11 cellular contexts compared by ENCODE assay signal in the genomic region with DNA sequence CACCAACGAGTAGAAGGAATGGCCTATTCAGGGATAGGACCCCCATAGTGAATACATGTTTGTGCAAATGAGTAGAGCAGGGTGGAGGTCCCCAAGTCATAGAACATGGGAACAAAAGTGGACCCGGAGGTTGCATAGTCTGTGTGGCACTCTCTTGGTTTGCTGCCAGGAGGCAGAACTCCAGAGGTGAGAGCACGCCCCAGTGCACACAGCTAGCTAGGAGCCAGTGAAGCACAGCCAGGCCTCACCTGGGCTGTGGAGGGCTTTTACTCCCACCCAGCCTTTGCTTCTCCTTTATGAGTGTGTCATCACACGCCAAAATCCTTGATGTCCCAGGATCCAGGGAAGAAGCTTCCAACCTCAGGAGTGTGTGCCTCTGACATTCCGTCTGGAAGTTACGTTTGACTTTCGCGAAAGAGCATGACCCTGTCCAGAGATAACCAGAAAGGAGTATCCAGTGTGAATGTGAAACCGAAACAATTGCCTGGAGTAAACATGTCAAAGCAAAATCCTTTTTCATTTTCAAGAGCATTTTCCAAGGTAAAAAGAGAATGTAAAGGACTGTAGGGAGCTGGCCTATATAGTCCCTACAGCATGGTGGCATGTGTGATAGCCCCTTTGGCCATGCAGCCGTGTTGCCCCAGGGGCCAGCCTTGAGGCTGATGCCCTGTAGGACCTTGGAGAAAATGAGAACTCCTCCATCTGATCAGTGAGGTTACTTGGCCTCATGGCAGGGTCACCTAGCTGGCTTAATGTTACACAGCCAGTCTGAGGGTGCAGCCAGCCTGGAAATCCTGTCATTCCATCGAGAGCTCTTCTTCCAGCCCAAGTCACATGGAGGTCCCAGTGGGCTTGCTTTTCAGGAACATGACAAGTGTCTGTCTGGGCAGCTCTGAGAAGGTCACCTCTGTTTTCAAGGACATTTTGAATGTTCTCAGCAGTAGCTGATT. TPM values are rescaled to one million over a fixed set of nuclear protein-coding genes. Genes with fewer than 3 reads are reported as not detected.
DNase-seq lines count a peak whose midpoint lies in the region; ATAC-seq, FAIRE-seq and TF ChIP-seq lines count a peak whose summit lies in the region.
"Had no signal": no experiment of that assay in that cellular context is flagged by ENCODE, and none has a peak within 500 bp of the region (broad histone marks: within the 10 kb centered on the region; RNA-seq: fewer than 3 reads in every experiment).

No MANE protein-coding gene starts in this region.

- H3K27me3 ChIP-seq in sigmoid colon = no peaks in the 10 kb centered on the region

- no peak for TF ChIP-seq EP300 in sigmoid colon (IDR thresholded peaks at IDR 0.05)

- H3K4me3 ChIP-seq in sigmoid colon = no peak overlapping the region
- H3K4me3 ChIP-seq: SK-N-MC had no signal

- H3K27ac ChIP-seq in sigmoid colon = peak overlapping the region in 3 of 4 donors; percentile 12 to 93 (median 37)
- H3K27ac ChIP-seq: epithelial cell of prostate, SK-N-MC had no signal

- peaks cover 0 to 78% (median 57%) of the 10 kb centered on the region in 4 donors for H3K4me1 ChIP-seq in sigmoid colon

- DNase-seq in DMS79 treated with DMSO at 0.1 percent for 48 hours (lab: John Stamatoyannopoulos, UW) (peak; percentile 50), OCI-M1 (lab: John Stamatoyannopoulos, UW) (peak; percentile 9), immature natural killer cell (no peak), sigmoid colon (no peak), GM19239 (ENCODE audit: insufficient read length, low spot score) (no peak), mucosa of gallbladder (ENCODE audit: low spot score) (no peak)
- DNase-seq: NCI-H146, NCI-H82 had no signal

- peak overlapping the region; percentile 54 to 100 (median 97) for H3K4me3 Mint-ChIP-seq in immature natural killer cell

- no peaks in the 10 kb centered on the region for H3K27me3 Mint-ChIP-seq in immature natural killer cell (ENCODE audit: low read depth in 3 of 3)

- peak overlapping the region; percentile 73 to 96 (median 92) for H3K27ac Mint-ChIP-seq in immature natural killer cell

- peaks cover 12 to 40% (median 29%) of the 10 kb centered on the region in 3 donors for H3K36me3 Mint-ChIP-seq in immature natural killer cell

- FAIRE-seq in GM19239 (lab: Jason Lieb, UNC) = no peak

- no peaks in the 10 kb centered on the region for H3K9me3 Mint-ChIP-seq in immature natural killer cell

- no peak for ATAC-seq in GM21825 (IDR thresholded peaks at IDR 0.05; ENCODE audit: unreplicated experiment)

- intact Hi-C loops in sigmoid colon (cut with DNase I) = no loop called here

- TF ChIP-seq POLR2A in sigmoid colon (IDR thresholded peaks at IDR 0.05) = no peak

- H3K4me1 Mint-ChIP-seq in immature natural killer cell = peaks cover 98 to 99% of the 10 kb centered on the region in 2 donors

- H3K9me3 ChIP-seq in sigmoid colon = no peaks in the 10 kb centered on the region

- 85 to 88% methylated on average over 11 of the region's 11 CpGs for WGBS in sigmoid colon, 2 donors

- no peak for TF ChIP-seq CTCF in sigmoid colon (IDR thresholded peaks at IDR 0.05)

- H3K36me3 ChIP-seq in sigmoid colon = peaks cover 0 to 59% (median 11%) of the 10 kb centered on the region in 4 donors

RNA-seq across cellular contexts. Expression of a gene that starts 8.8 kb away (rescaled TPM):
- polyA plus RNA-seq in immature natural killer cell (10 to 100 TPM; 40.7 to 82.6 (median 44.5) TPM), sigmoid colon (10 to 100 TPM in 1 of 3 donors, 1 to 10 TPM in 2; 1.4 to 20.7 (median 6.6) TPM)
- total RNA-seq in sigmoid colon (10 to 100 TPM; 34.2 to 56.2 (median 46.6) TPM), mucosa of gallbladder (29.1 TPM)

Comparison
In these comparisons a context has a peak if more than half of its experiments do, and no peak if none do; other contexts are left out.
1. DNase-seq: peak in DMS79 treated with DMSO at 0.1 percent for 48 hours (single experiment) and OCI-M1 (single experiment); none in immature natural killer cell (0 of 3), sigmoid colon (single experiment), GM19239 (single experiment) and mucosa of gallbladder (single experiment).